1 cellular context compared by ENCODE assay signal in genomic region chr18:8341481-8342230, GRCh38.
TF ChIP-seq lines count a peak whose summit lies in the region.

No MANE protein-coding gene starts in this region.

TF ChIP-seq in HepG2, 621 proteins besides CTCF, POLR2A, EP300 and RAD21 (continued from another document and continues in another):
- TF ChIP-seq, protein P1, sequence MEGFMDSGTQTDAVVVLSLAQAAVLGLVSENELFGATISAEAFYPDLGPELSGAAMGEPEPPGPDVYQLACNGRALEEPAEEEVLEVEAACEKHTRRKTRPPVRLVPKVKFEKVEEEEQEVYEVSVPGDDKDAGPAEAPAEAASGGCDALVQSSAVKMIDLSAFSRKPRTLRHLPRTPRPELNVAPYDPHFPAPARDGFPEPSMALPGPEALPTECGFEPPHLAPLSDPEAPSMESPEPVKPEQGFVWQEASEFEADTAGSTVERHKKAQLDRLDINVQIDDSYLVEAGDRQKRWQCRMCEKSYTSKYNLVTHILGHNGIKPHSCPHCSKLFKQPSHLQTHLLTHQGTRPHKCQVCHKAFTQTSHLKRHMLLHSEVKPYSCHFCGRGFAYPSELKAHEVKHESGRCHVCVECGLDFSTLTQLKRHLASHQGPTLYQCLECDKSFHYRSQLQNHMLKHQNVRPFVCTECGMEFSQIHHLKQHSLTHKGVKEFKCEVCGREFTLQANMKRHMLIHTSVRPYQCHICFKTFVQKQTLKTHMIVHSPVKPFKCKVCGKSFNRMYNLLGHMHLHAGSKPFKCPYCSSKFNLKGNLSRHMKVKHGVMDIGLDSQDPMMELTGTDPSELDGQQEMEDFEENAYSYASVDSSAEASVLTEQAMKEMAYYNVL (CRISPR knock-in tag; IDR thresholded peaks at IDR 0.05; ENCODE audit: borderline replicate concordance) = peak; percentile 75; the same call in 1 of the 2 replicates
- peak; percentile 45; the same call in 1 of the 2 replicates for TF ChIP-seq ZNF607 (CRISPR knock-in tag; IDR thresholded peaks at IDR 0.05; ENCODE audit: borderline replicate concordance)
- no peak for TF ChIP-seq SRF (IDR thresholded peaks at IDR 0.05; ENCODE audit: low read depth, low read length)
- no peak for TF ChIP-seq HMGA1 (CRISPR knock-in tag; conservative IDR thresholded peaks at IDR 0.05)
- no peak for TF ChIP-seq SRY (CRISPR knock-in tag; IDR thresholded peaks at IDR 0.05)
- no peak for TF ChIP-seq MYNN (CRISPR knock-in tag; IDR thresholded peaks at IDR 0.05; ENCODE audit: low read depth)
- peak; percentile 58; the same call in 1 of the 2 replicates for TF ChIP-seq FOSL1 (CRISPR knock-in tag; IDR thresholded peaks at IDR 0.05; ENCODE audit: borderline replicate concordance)
- TF ChIP-seq RXRA (CRISPR knock-in tag; IDR thresholded peaks at IDR 0.05) = peak; percentile 93; the same call in 1 of the 2 replicates
- TF ChIP-seq GABPB1 (CRISPR knock-in tag; IDR thresholded peaks at IDR 0.05) = no peak
- TF ChIP-seq, protein P2, sequence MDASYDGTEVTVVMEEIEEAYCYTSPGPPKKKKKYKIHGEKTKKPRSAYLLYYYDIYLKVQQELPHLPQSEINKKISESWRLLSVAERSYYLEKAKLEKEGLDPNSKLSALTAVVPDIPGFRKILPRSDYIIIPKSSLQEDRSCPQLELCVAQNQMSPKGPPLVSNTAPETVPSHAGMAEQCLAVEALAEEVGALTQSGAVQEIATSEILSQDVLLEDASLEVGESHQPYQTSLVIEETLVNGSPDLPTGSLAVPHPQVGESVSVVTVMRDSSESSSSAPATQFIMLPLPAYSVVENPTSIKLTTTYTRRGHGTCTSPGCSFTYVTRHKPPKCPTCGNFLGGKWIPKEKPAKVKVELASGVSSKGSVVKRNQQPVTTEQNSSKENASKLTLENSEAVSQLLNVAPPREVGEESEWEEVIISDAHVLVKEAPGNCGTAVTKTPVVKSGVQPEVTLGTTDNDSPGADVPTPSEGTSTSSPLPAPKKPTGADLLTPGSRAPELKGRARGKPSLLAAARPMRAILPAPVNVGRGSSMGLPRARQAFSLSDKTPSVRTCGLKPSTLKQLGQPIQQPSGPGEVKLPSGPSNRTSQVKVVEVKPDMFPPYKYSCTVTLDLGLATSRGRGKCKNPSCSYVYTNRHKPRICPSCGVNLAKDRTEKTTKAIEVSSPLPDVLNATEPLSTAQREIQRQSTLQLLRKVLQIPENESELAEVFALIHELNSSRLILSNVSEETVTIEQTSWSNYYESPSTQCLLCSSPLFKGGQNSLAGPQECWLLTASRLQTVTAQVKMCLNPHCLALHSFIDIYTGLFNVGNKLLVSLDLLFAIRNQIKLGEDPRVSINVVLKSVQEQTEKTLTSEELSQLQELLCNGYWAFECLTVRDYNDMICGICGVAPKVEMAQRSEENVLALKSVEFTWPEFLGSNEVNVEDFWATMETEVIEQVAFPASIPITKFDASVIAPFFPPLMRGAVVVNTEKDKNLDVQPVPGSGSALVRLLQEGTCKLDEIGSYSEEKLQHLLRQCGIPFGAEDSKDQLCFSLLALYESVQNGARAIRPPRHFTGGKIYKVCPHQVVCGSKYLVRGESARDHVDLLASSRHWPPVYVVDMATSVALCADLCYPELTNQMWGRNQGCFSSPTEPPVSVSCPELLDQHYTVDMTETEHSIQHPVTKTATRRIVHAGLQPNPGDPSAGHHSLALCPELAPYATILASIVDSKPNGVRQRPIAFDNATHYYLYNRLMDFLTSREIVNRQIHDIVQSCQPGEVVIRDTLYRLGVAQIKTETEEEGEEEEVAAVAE (CRISPR knock-in tag; IDR thresholded peaks at IDR 0.05; ENCODE audit: borderline replicate concordance) = 0 out of 2 replicates have a peak, but pooled peaks have one; percentile 37
- TF ChIP-seq ZFYVE20 (CRISPR knock-in tag; IDR thresholded peaks at IDR 0.05; ENCODE audit: borderline replicate concordance, low read depth) = no peak
- peak; percentile 60 for TF ChIP-seq ZEB1 (IDR thresholded peaks at IDR 0.05; ENCODE audit: insufficient replicate concordance, low read depth)
- TF ChIP-seq ZNF337 (CRISPR knock-in tag; IDR thresholded peaks at IDR 0.05; ENCODE audit: borderline replicate concordance, low read depth) = no peak
- TF ChIP-seq, protein P3, sequence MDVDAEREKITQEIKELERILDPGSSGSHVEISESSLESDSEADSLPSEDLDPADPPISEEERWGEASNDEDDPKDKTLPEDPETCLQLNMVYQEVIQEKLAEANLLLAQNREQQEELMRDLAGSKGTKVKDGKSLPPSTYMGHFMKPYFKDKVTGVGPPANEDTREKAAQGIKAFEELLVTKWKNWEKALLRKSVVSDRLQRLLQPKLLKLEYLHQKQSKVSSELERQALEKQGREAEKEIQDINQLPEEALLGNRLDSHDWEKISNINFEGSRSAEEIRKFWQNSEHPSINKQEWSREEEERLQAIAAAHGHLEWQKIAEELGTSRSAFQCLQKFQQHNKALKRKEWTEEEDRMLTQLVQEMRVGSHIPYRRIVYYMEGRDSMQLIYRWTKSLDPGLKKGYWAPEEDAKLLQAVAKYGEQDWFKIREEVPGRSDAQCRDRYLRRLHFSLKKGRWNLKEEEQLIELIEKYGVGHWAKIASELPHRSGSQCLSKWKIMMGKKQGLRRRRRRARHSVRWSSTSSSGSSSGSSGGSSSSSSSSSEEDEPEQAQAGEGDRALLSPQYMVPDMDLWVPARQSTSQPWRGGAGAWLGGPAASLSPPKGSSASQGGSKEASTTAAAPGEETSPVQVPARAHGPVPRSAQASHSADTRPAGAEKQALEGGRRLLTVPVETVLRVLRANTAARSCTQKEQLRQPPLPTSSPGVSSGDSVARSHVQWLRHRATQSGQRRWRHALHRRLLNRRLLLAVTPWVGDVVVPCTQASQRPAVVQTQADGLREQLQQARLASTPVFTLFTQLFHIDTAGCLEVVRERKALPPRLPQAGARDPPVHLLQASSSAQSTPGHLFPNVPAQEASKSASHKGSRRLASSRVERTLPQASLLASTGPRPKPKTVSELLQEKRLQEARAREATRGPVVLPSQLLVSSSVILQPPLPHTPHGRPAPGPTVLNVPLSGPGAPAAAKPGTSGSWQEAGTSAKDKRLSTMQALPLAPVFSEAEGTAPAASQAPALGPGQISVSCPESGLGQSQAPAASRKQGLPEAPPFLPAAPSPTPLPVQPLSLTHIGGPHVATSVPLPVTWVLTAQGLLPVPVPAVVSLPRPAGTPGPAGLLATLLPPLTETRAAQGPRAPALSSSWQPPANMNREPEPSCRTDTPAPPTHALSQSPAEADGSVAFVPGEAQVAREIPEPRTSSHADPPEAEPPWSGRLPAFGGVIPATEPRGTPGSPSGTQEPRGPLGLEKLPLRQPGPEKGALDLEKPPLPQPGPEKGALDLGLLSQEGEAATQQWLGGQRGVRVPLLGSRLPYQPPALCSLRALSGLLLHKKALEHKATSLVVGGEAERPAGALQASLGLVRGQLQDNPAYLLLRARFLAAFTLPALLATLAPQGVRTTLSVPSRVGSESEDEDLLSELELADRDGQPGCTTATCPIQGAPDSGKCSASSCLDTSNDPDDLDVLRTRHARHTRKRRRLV (CRISPR knock-in tag; IDR thresholded peaks at IDR 0.05) = no peak
- TF ChIP-seq TSC22D2 (CRISPR knock-in tag; IDR thresholded peaks at IDR 0.05; ENCODE audit: borderline replicate concordance) = no peak
- no peak for TF ChIP-seq HNRNPH1 (optimal IDR thresholded peaks at IDR 0.05; ENCODE audit: low read depth, low read length)
- no peak for TF ChIP-seq MATR3 (CRISPR knock-in tag; IDR thresholded peaks at IDR 0.05)
- no peak for TF ChIP-seq AGO2 (optimal IDR thresholded peaks at IDR 0.05; ENCODE audit: low read depth, low read length)
- no peak for TF ChIP-seq ZNF570 (CRISPR knock-in tag; IDR thresholded peaks at IDR 0.05; ENCODE audit: borderline replicate concordance)
- no peak for TF ChIP-seq NFKBIZ (CRISPR knock-in tag; IDR thresholded peaks at IDR 0.05)
- TF ChIP-seq ZBTB42 (CRISPR knock-in tag; IDR thresholded peaks at IDR 0.05) = no peak
- TF ChIP-seq TBL1XR1 (IDR thresholded peaks at IDR 0.05; ENCODE audit: borderline replicate concordance, low read length, partially characterized antibody) = peak; percentile 69
- no peak for TF ChIP-seq ZNF326 (CRISPR knock-in tag; IDR thresholded peaks at IDR 0.05; ENCODE audit: borderline replicate concordance)
- TF ChIP-seq ZIK1 (CRISPR knock-in tag; IDR thresholded peaks at IDR 0.05; ENCODE audit: borderline replicate concordance, low read depth) = no peak
- TF ChIP-seq IKZF5 (CRISPR knock-in tag; IDR thresholded peaks at IDR 0.05) = peak; percentile 36; the same call in 1 of the 2 replicates
- no peak; the same call in 1 of the 2 replicates for TF ChIP-seq GATA4 (IDR thresholded peaks at IDR 0.05; ENCODE audit: borderline replicate concordance, low read depth)
- TF ChIP-seq ZMYM4 (CRISPR knock-in tag; IDR thresholded peaks at IDR 0.05) = peak; percentile 91
- TF ChIP-seq MBD4 (IDR thresholded peaks at IDR 0.05; ENCODE audit: borderline replicate concordance, low read length) = no peak
- no peak for TF ChIP-seq ZNF569 (CRISPR knock-in tag; IDR thresholded peaks at IDR 0.05; ENCODE audit: borderline replicate concordance)
- peak; percentile 34; the same call in 1 of the 2 replicates for TF ChIP-seq KAT8 (CRISPR knock-in tag; IDR thresholded peaks at IDR 0.05)
- no peak for TF ChIP-seq ZNF891 (CRISPR knock-in tag; IDR thresholded peaks at IDR 0.05)
- TF ChIP-seq, protein P4, sequence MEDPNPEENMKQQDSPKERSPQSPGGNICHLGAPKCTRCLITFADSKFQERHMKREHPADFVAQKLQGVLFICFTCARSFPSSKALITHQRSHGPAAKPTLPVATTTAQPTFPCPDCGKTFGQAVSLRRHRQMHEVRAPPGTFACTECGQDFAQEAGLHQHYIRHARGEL (CRISPR knock-in tag; IDR thresholded peaks at IDR 0.05) = no peak
- TF ChIP-seq ZBTB43 (CRISPR knock-in tag; conservative IDR thresholded peaks at IDR 0.05) = no peak
- 0 out of 2 replicates have a peak, but pooled peaks have one; percentile 15 for TF ChIP-seq ZNF792 (CRISPR knock-in tag; IDR thresholded peaks at IDR 0.05)
- TF ChIP-seq ZFY (CRISPR knock-in tag; IDR thresholded peaks at IDR 0.05) = no peak
- TF ChIP-seq HOXA3 (CRISPR knock-in tag; IDR thresholded peaks at IDR 0.05) = peak; percentile 69; the same call in 1 of the 2 replicates
- no peak for TF ChIP-seq SATB2 (CRISPR knock-in tag; IDR thresholded peaks at IDR 0.05)
- TF ChIP-seq, protein P5, sequence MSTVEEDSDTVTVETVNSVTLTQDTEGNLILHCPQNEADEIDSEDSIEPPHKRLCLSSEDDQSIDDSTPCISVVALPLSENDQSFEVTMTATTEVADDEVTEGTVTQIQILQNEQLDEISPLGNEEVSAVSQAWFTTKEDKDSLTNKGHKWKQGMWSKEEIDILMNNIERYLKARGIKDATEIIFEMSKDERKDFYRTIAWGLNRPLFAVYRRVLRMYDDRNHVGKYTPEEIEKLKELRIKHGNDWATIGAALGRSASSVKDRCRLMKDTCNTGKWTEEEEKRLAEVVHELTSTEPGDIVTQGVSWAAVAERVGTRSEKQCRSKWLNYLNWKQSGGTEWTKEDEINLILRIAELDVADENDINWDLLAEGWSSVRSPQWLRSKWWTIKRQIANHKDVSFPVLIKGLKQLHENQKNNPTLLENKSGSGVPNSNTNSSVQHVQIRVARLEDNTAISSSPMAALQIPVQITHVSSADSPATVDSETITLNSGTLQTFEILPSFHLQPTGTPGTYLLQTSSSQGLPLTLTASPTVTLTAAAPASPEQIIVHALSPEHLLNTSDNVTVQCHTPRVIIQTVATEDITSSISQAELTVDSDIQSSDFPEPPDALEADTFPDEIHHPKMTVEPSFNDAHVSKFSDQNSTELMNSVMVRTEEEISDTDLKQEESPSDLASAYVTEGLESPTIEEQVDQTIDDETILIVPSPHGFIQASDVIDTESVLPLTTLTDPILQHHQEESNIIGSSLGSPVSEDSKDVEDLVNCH (CRISPR knock-in tag; IDR thresholded peaks at IDR 0.05) = no peak
- TF ChIP-seq MEIS2 (CRISPR knock-in tag; IDR thresholded peaks at IDR 0.05) = peak; percentile 97
- no peak for TF ChIP-seq ZFP82 (CRISPR knock-in tag; IDR thresholded peaks at IDR 0.05; ENCODE audit: borderline replicate concordance)
- no peak for TF ChIP-seq ZNF101 (CRISPR knock-in tag; IDR thresholded peaks at IDR 0.05; ENCODE audit: borderline replicate concordance, low read depth)
- peak; percentile 67; the same call in 1 of the 2 replicates for TF ChIP-seq BCL3 (CRISPR knock-in tag; IDR thresholded peaks at IDR 0.05)
- no peak for TF ChIP-seq ZFP41 (CRISPR knock-in tag; IDR thresholded peaks at IDR 0.05; ENCODE audit: borderline replicate concordance)
- TF ChIP-seq ZNF274 (CRISPR knock-in tag; IDR thresholded peaks at IDR 0.05) = no peak
- no peak for TF ChIP-seq RARG (CRISPR knock-in tag; IDR thresholded peaks at IDR 0.05; ENCODE audit: low read depth)
- no peak for TF ChIP-seq ZNF256 (CRISPR knock-in tag; conservative IDR thresholded peaks at IDR 0.05)
- TF ChIP-seq THAP8 (CRISPR knock-in tag; IDR thresholded peaks at IDR 0.05; ENCODE audit: borderline replicate concordance) = no peak
